10 cellular contexts compared by ENCODE assay signal in the genomic region with DNA sequence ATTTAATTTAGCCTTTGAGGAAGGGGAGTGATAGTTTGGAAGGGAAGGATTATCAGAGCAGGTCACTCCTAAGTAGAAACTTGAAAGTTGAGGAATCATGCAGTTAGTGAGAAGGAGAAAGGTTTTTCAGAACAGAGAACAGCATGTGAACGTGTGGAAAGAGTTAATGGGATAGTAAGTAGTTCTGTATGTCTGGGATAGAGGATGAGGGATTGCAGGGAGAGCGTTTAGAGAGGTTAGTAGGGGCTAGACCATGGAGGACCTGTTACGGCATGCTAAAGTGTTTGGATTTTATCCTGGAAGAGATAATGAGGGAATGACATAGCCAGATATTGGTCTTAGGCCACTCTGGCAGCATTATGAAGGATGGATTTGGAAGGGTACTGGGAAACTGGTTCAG. TPM values are rescaled to one million over a fixed set of nuclear protein-coding genes. Genes with fewer than 3 reads are reported as not detected.
DNase-seq lines count a peak whose midpoint lies in the region; ATAC-seq and TF ChIP-seq lines count a peak whose summit lies in the region.
"Had no signal": no experiment of that assay in that cellular context is flagged by ENCODE, and none has a peak within 500 bp of the region (broad histone marks: within the 10 kb centered on the region; RNA-seq: fewer than 3 reads in every experiment).

No MANE protein-coding gene starts in this region.

- TF ChIP-seq CTCF in GM06990 (IDR thresholded peaks at IDR 0.05; ENCODE audit: insufficient read depth, low read length, poor library complexity, severe bottlenecking) (no peak), brain (conservative IDR thresholded peaks at IDR 0.05) (no peak), nephron progenitor cell (IDR thresholded peaks at IDR 0.05) (no peak)

- DNase-seq in GM06990 (ENCODE audit: extremely low read depth, insufficient read length) (no peak), nephron progenitor cell (no peak), 8988T (no peak), HuH-7.5 (ENCODE audit: low spot score) (no peak)
- no peak for DNase-seq in Jurkat, Clone E6-1 (ENCODE audit: low read depth, low spot score)
- DNase-seq: aorta, NCI-H510A had no signal

- H3K27me3 ChIP-seq in GM06990 (replicated peaks; ENCODE audit: control insufficient read depth, insufficient read depth, low read length) = no peaks in the 10 kb centered on the region
- H3K27me3 ChIP-seq: gastroesophageal sphincter had no signal

- H3K4me3 Mint-ChIP-seq in brain (peak overlapping the region; percentile 92 to 97 (median 95)), nephron progenitor cell (peak overlapping the region; percentile 97)

- no peak overlapping the region for H3K27ac Mint-ChIP-seq in brain
- H3K27ac Mint-ChIP-seq in nephron progenitor cell = no peak overlapping the region

- peaks cover 9% of the 10 kb centered on the region for H3K27me3 Mint-ChIP-seq in brain
- H3K27me3 Mint-ChIP-seq in nephron progenitor cell (ENCODE audit: low read depth, poor library complexity) = peaks cover 29% of the 10 kb centered on the region

- H3K36me3 ChIP-seq in GM06990 (ENCODE audit: control insufficient read depth, insufficient read depth, low read length) = no peaks in the 10 kb centered on the region
- H3K36me3 ChIP-seq: gastroesophageal sphincter had no signal

- H3K4me1 Mint-ChIP-seq in brain = peaks cover 51% of the 10 kb centered on the region
- H3K4me1 Mint-ChIP-seq in nephron progenitor cell = peaks cover 26% of the 10 kb centered on the region

- peaks cover 28 to 73% (median 45%) of the 10 kb centered on the region in 5 experiments for H3K9me3 Mint-ChIP-seq in brain
- peaks cover 70% of the 10 kb centered on the region for H3K9me3 Mint-ChIP-seq in nephron progenitor cell

- H3K4me3 ChIP-seq in GM06990 (replicated peaks; ENCODE audit: low read depth, low read length) = peak overlapping the region; percentile 92
- peak overlapping the region; percentile 98 for H3K4me3 ChIP-seq in Jurkat, Clone E6-1 (ENCODE audit: low read length)

- no peak for ATAC-seq in GM21528 (IDR thresholded peaks at IDR 0.05; ENCODE audit: low FRiP score, unreplicated experiment)
- ATAC-seq: gastroesophageal sphincter had no signal

- H3K36me3 Mint-ChIP-seq in brain (peaks cover 63% of the 10 kb centered on the region), nephron progenitor cell (ENCODE audit: low read depth) (peaks cover 55% of the 10 kb centered on the region)

RNA-seq across cellular contexts. Expression of a gene that starts 1.8 kb away (rescaled TPM):
- polyA plus RNA-seq in Jurkat, Clone E6-1 (2012; ENCODE audit: insufficient read depth, insufficient read length) = 77.5 TPM
- 40.0 TPM for polyA plus RNA-seq in brain (ENCODE audit: insufficient read depth, low read depth, low replicate concordance)

RNA-seq across cellular contexts. Expression of a gene that starts 44.2 kb away (rescaled TPM):
- polyA plus RNA-seq in Jurkat, Clone E6-1 (2012; ENCODE audit: insufficient read depth, insufficient read length) = 0.98 TPM
- polyA plus RNA-seq in brain (ENCODE audit: insufficient read depth, low read depth, low replicate concordance) = 3.0 TPM

RNA-seq across cellular contexts. Expression of a gene that starts 44.3 kb away (rescaled TPM):
- 57.9 TPM for polyA plus RNA-seq in Jurkat, Clone E6-1 (2012; ENCODE audit: insufficient read depth, insufficient read length)
- polyA plus RNA-seq in brain (ENCODE audit: insufficient read depth, low read depth, low replicate concordance) = 32.6 TPM
